Comparison of ENCODE assay signal across 26 cellular contexts in genomic region chr9:36911037-36911436, GRCh38.
DNase-seq lines count a peak whose midpoint lies in the region; ATAC-seq and TF ChIP-seq lines count a peak whose summit lies in the region.
"Had no signal": no experiment of that assay in that cellular context is flagged by ENCODE, and none has a peak within 500 bp of the region (broad histone marks: within the 10 kb centered on the region; RNA-seq: fewer than 3 reads in every experiment).

No MANE protein-coding gene starts in this region.

- H3K4me3 Mint-ChIP-seq in type B pancreatic cell, result no peak overlapping the region
- H3K4me3 Mint-ChIP-seq: activated T-helper 1 cell treated with anti-CD3 and anti-CD28 coated beads, Interleukin-12 subunit alpha, Interleukin-12 subunit beta, Interleukin-2, Interleukin-4 antibody, amounts not matched to agents 30 ng/mL and 10 ng/mL and 1 ng/mL, durations not matched to agents 14 hours and 24 hours and 36 hours; CD8-positive, alpha-beta T cell; natural killer cell; T-helper 17 cell had no signal

- no peaks in the 10 kb centered on the region for H3K9me3 ChIP-seq in Loucy (ENCODE audit: insufficient read depth, low read depth, low read length)
- H3K9me3 ChIP-seq in upper lobe of right lung, result no peaks in the 10 kb centered on the region
- H3K9me3 ChIP-seq: esophagus squamous epithelium, HAP-1, vagina had no signal

- no peaks in the 10 kb centered on the region for H3K27me3 ChIP-seq in Loucy (ENCODE audit: insufficient read depth, low read length, poor library complexity, severe bottlenecking)
- H3K27me3 ChIP-seq in upper lobe of right lung, result peaks cover 38% of the 10 kb centered on the region
- H3K27me3 ChIP-seq: vagina had no signal

- H3K9me3 Mint-ChIP-seq in type B pancreatic cell, result no peaks in the 10 kb centered on the region
- H3K9me3 Mint-ChIP-seq: activated T-helper 1 cell treated with anti-CD3 and anti-CD28 coated beads, Interleukin-12 subunit alpha, Interleukin-12 subunit beta, Interleukin-2, Interleukin-4 antibody, amounts not matched to agents 30 ng/mL and 10 ng/mL and 1 ng/mL, durations not matched to agents 14 hours and 24 hours and 36 hours; CD8-positive, alpha-beta T cell; natural killer cell had no signal

- peak overlapping the region; percentile 10 for H3K4me2 ChIP-seq in Loucy (ENCODE audit: low read depth, low read length, poor library complexity, severe bottlenecking)
- H3K4me2 ChIP-seq: hepatocyte had no signal

- H3K4me3 ChIP-seq in GM12865 (ENCODE audit: low read depth, low read length) (no peak overlapping the region), Loucy (ENCODE audit: low read length, poor library complexity, severe bottlenecking) (no peak overlapping the region), choroid plexus epithelial cell (ENCODE audit: low read depth, low read length) (no peak overlapping the region), upper lobe of right lung (no peak overlapping the region)
- H3K4me3 ChIP-seq: esophagus squamous epithelium, HAP-1, hepatocyte, spleen, vagina had no signal

- no peaks in the 10 kb centered on the region for H3K36me3 Mint-ChIP-seq in type B pancreatic cell
- H3K36me3 Mint-ChIP-seq: CD8-positive, alpha-beta T cell; natural killer cell had no signal

- DNase-seq in GM12865 (ENCODE audit: low read depth) (no peak), choroid plexus epithelial cell (ENCODE audit: low read depth) (no peak), type B pancreatic cell (ENCODE audit: extremely low spot score, unreplicated experiment) (no peak), NCI-H510A (lab: John Stamatoyannopoulos, UW) (no peak), upper lobe of right lung (no peak), HPDE6-E6E7 (ENCODE audit: extremely low spot score) (no peak)
- DNase-seq: activated naive CD4-positive, alpha-beta T cell treated with anti-CD3 and anti-CD28 coated beads, Interleukin-2, amount 50 U/mL, for 16 hours; CD8-positive, alpha-beta T cell; DMS 273 treated with DMSO at 0.1 percent for 48 hours; esophagus squamous epithelium; midbrain; natural killer cell; NCI-H1694 treated with DMSO at 0.1 percent for 48 hours; NCI-H2171; NCI-H524 treated with DMSO at 0.1 percent for 48 hours; retina; spleen; stimulated activated CD4-positive, alpha-beta T cell treated with anti-CD3 and anti-CD28 coated beads, Interleukin-4, amount 100 ng/mL, for 1 hour; stimulated activated naive CD4-positive, alpha-beta T cell; T-helper 17 cell had no signal

- H3K4me1 Mint-ChIP-seq in type B pancreatic cell (ENCODE audit: unreplicated experiment), result no peaks in the 10 kb centered on the region
- H3K4me1 Mint-ChIP-seq: natural killer cell had no signal

- H3K9ac ChIP-seq in Loucy (ENCODE audit: low read depth, low read length, poor library complexity, severe bottlenecking), result no peak overlapping the region

- no peak overlapping the region for H3K27ac ChIP-seq in upper lobe of right lung
- H3K27ac ChIP-seq: esophagus squamous epithelium, hepatocyte, spleen, vagina had no signal

- intact Hi-C loops in upper lobe of right lung (cut with DNase I), result no loop called here

- H3K4me1 ChIP-seq in Loucy (ENCODE audit: insufficient read depth, low read length, poor library complexity, severe bottlenecking) (no peaks in the 10 kb centered on the region), upper lobe of right lung (no peaks in the 10 kb centered on the region)
- H3K4me1 ChIP-seq: esophagus squamous epithelium, spleen, vagina had no signal

- H3K27me3 Mint-ChIP-seq in type B pancreatic cell, result peaks cover 48% of the 10 kb centered on the region

- H4K20me1 ChIP-seq in Loucy (ENCODE audit: insufficient read depth, low read length, poor library complexity, severe bottlenecking), result no peaks in the 10 kb centered on the region

- no peaks in the 10 kb centered on the region for H3K9me2 ChIP-seq in Loucy (replicated peaks; ENCODE audit: low read depth, low read length)

- H2AFZ ChIP-seq in Loucy (ENCODE audit: low read length), result no peak overlapping the region
- H2AFZ ChIP-seq: hepatocyte had no signal

- peak; percentile 4 for TF ChIP-seq CTCF in GM12865 (IDR thresholded peaks at IDR 0.05; ENCODE audit: insufficient read depth, low read depth, low read length, missing control alignments)
- peak; percentile 22; the same call in 1 of the 2 replicates for TF ChIP-seq CTCF in Loucy (conservative IDR thresholded peaks at IDR 0.05; ENCODE audit: low read length)
- TF ChIP-seq CTCF in choroid plexus epithelial cell (conservative IDR thresholded peaks at IDR 0.05; ENCODE audit: low read depth, low read length), result peak; percentile 6
- peak; percentile 28 for TF ChIP-seq CTCF in type B pancreatic cell (conservative IDR thresholded peaks at IDR 0.05)
- TF ChIP-seq CTCF in upper lobe of right lung (IDR thresholded peaks at IDR 0.05), result no peak

- ATAC-seq in upper lobe of right lung, result no peak
- ATAC-seq: CD8-positive, alpha-beta T cell; left lobe of liver; natural killer cell; T-helper 17 cell had no signal

- H3K27ac Mint-ChIP-seq in type B pancreatic cell, result no peak overlapping the region
- H3K27ac Mint-ChIP-seq: activated T-helper 1 cell treated with anti-CD3 and anti-CD28 coated beads, Interleukin-12 subunit alpha, Interleukin-12 subunit beta, Interleukin-2, Interleukin-4 antibody, amounts not matched to agents 30 ng/mL and 10 ng/mL and 1 ng/mL, durations not matched to agents 14 hours and 24 hours and 36 hours; CD8-positive, alpha-beta T cell; natural killer cell; T-helper 17 cell had no signal

- H3F3A ChIP-seq in Loucy (ENCODE audit: low read depth), result no peaks in the 10 kb centered on the region

- no peaks in the 10 kb centered on the region for H3K36me3 ChIP-seq in Loucy (ENCODE audit: insufficient read depth, low read length)
- H3K36me3 ChIP-seq in upper lobe of right lung, result no peaks in the 10 kb centered on the region
- H3K36me3 ChIP-seq: esophagus squamous epithelium, HAP-1, vagina had no signal

- H3K79me2 ChIP-seq in Loucy (ENCODE audit: insufficient read depth, low read length), result no peaks in the 10 kb centered on the region
- H3K79me2 ChIP-seq: hepatocyte had no signal
